9 cellular contexts compared by ENCODE assay signal in genomic region chr17:77645441-77646430, GRCh38.
DNase-seq lines count a peak whose midpoint lies in the region; ATAC-seq, FAIRE-seq and TF ChIP-seq lines count a peak whose summit lies in the region.
"Had no signal": no experiment of that assay in that cellular context is flagged by ENCODE, and none has a peak within 500 bp of the region (broad histone marks: within the 10 kb centered on the region; RNA-seq: fewer than 3 reads in every experiment).

No MANE protein-coding gene starts in this region.

- CTCF ChIA-PET in activated naive CD4-positive, alpha-beta T cell treated with anti-CD3 and anti-CD28 coated beads for 36 hours (lab: Charles Lee), result interaction anchor here (0.5 to 1.8 kb wide), 7 partner anchors 21 to 570 kb away, joined by 3 to 9 read pairs (median 3); no protein-coding TSS in a partner anchor

- no peaks in the 10 kb centered on the region for H3K27me3 Mint-ChIP-seq in activated naive CD4-positive, alpha-beta T cell treated with anti-CD3 and anti-CD28 coated beads for 36 hours (ENCODE audit: low read depth)
- peaks cover 16% of the 10 kb centered on the region for H3K27me3 Mint-ChIP-seq in osteocyte (ENCODE audit: unreplicated experiment)

- intact Hi-C loops in activated naive CD4-positive, alpha-beta T cell treated with anti-CD3 and anti-CD28 coated beads for 36 hours (cut with micrococcal nuclease), result loop anchor here (1.0 to 10.0 kb wide), 5 partner anchors 11 to 313 kb away; no protein-coding TSS in a partner anchor

- FAIRE-seq in urothelium cell line (lab: Jason Lieb, UNC), result peak; percentile 17

- no peak for DNase-seq in activated CD4-positive, CD25-positive, alpha-beta regulatory T cell (lab: John Stamatoyannopoulos, UW)
- DNase-seq in activated naive CD4-positive, alpha-beta T cell treated with anti-CD3 and anti-CD28 coated beads for 36 hours, result peak; percentile 80
- peak; percentile 76 for DNase-seq in osteocyte (ENCODE audit: extremely low spot score, unreplicated experiment)
- peak; percentile 75 for DNase-seq in urothelium cell line (ENCODE audit: low spot score)
- no peak for DNase-seq in SHP77 treated with DMSO at 0.1 percent for 48 hours (lab: John Stamatoyannopoulos, UW)
- DNase-seq: NCI-H2107 had no signal

- H3K9me3 Mint-ChIP-seq in activated naive CD4-positive, alpha-beta T cell treated with anti-CD3 and anti-CD28 coated beads for 36 hours, result no peaks in the 10 kb centered on the region
- peaks cover 5% of the 10 kb centered on the region for H3K9me3 Mint-ChIP-seq in osteocyte (ENCODE audit: unreplicated experiment)

- peak; percentile 90 to 94 for ATAC-seq in activated CD4-positive, CD25-positive, alpha-beta regulatory T cell treated with anti-CD3 and anti-CD28 coated beads, Interleukin-2, amount 50 U/mL, for 24 hours
- ATAC-seq in GM18868 (IDR thresholded peaks at IDR 0.05; ENCODE audit: unreplicated experiment) (no peak), HG03571 (IDR thresholded peaks at IDR 0.05; ENCODE audit: unreplicated experiment) (no peak)

- H3K27ac Mint-ChIP-seq in activated naive CD4-positive, alpha-beta T cell treated with anti-CD3 and anti-CD28 coated beads for 36 hours, result peak overlapping the region; percentile 85
- H3K27ac Mint-ChIP-seq in osteocyte (ENCODE audit: unreplicated experiment), result no peak overlapping the region

- peak overlapping the region; percentile 53 for H3K4me3 Mint-ChIP-seq in activated naive CD4-positive, alpha-beta T cell treated with anti-CD3 and anti-CD28 coated beads for 36 hours
- H3K4me3 Mint-ChIP-seq in osteocyte (ENCODE audit: unreplicated experiment), result no peak overlapping the region

- TF ChIP-seq CTCF in osteocyte (IDR thresholded peaks at IDR 0.05), result no peak

- H3K36me3 Mint-ChIP-seq in activated naive CD4-positive, alpha-beta T cell treated with anti-CD3 and anti-CD28 coated beads for 36 hours (ENCODE audit: low read depth), result no peaks in the 10 kb centered on the region
- no peaks in the 10 kb centered on the region for H3K36me3 Mint-ChIP-seq in osteocyte (ENCODE audit: unreplicated experiment)

- peaks cover 26% of the 10 kb centered on the region for H3K4me1 Mint-ChIP-seq in activated naive CD4-positive, alpha-beta T cell treated with anti-CD3 and anti-CD28 coated beads for 36 hours (ENCODE audit: low read depth)
- H3K4me1 Mint-ChIP-seq in osteocyte (ENCODE audit: unreplicated experiment), result peaks cover 3% of the 10 kb centered on the region

Comparison
In these comparisons a context has a peak if more than half of its experiments do, and no peak if none do; other contexts are left out.
1. ATAC-seq: peak in activated CD4-positive, CD25-positive, alpha-beta regulatory T cell treated with anti-CD3 and anti-CD28 coated beads, Interleukin-2, amount 50 U/mL, for 24 hours (2 of 2); none in GM18868 (single experiment) and HG03571 (single experiment).
2. DNase-seq: peak in activated naive CD4-positive, alpha-beta T cell treated with anti-CD3 and anti-CD28 coated beads for 36 hours (single experiment), osteocyte (single experiment) and urothelium cell line (single experiment); none in activated CD4-positive, CD25-positive, alpha-beta regulatory T cell (0 of 4) and SHP77 treated with DMSO at 0.1 percent for 48 hours (single experiment).